15 cellular contexts compared by ENCODE assay signal in genomic region chr3:123764642-123765041, GRCh38.
A peak's percentile ranks its signal among the peaks of the same experiment; 100 is the strongest.
DNase-seq lines count a peak whose midpoint lies in the region; ATAC-seq and TF ChIP-seq lines count a peak whose summit lies in the region.
"Had no signal": no experiment of that assay in that cellular context is flagged by ENCODE, and none has a peak within 500 bp of the region (broad histone marks: within the 10 kb centered on the region; RNA-seq: fewer than 3 reads in every experiment).

No MANE protein-coding gene starts in this region.

- in situ Hi-C loops in KBM-7 (cut with MboI; ENCODE audit: low pct_unique_long_range_greater_than_20kb, low sequenced_read_pairs) = no loop called here

- H3K4me3 Mint-ChIP-seq in CD8-positive, alpha-beta memory T cell = no peak overlapping the region

- no peak for TF ChIP-seq CTCF in colonic mucosa (IDR thresholded peaks at IDR 0.05)

- DNase-seq in KBM-7 (peak; percentile 23), RPMI7951 (ENCODE audit: low read depth) (peak; percentile 39), colonic mucosa (peak; percentile 14), NCI-H1694 treated with DMSO at 0.1 percent for 48 hours (lab: John Stamatoyannopoulos, UW) (no peak), NCI-H2107 treated with DMSO at 0.1 percent for 48 hours (lab: John Stamatoyannopoulos, UW; ENCODE audit: unreplicated experiment) (no peak)
- DNase-seq in CD8-positive, alpha-beta memory T cell = no peak
- DNase-seq: DND-41, H7, NCI-H1048, NCI-H524 treated with DMSO at 0.1 percent for 48 hours, SHP77, SW 1271 had no signal

- peaks cover 24% of the 10 kb centered on the region for H4K20me1 ChIP-seq in BLaER1

- peak overlapping the region; percentile 70 for H3K4me2 ChIP-seq in BLaER1

- CTCF ChIA-PET in CD8-positive, alpha-beta memory T cell (lab: Charles Lee) = no interaction called here

- no peak for ATAC-seq in esophagus mucosa
- ATAC-seq: GM12878 had no signal

- H3K36me3 Mint-ChIP-seq in CD8-positive, alpha-beta memory T cell = no peaks in the 10 kb centered on the region

- peaks cover 9 to 30% of the 10 kb centered on the region in 2 donors for H3K27me3 Mint-ChIP-seq in CD8-positive, alpha-beta memory T cell

- POLR2A ChIA-PET in CD8-positive, alpha-beta memory T cell (lab: Charles Lee) = no interaction called here

- H3K9ac ChIP-seq in BLaER1 (no peak overlapping the region), colonic mucosa (ENCODE audit: low read depth in 2 of 2, low read length in 2 of 2) (no peak overlapping the region)

- 0 out of 2 replicates have a peak, but pooled peaks cover 7% of the 10 kb centered on the region for H3K9me3 ChIP-seq in BLaER1
- H3K9me3 ChIP-seq in colonic mucosa = no peaks in the 10 kb centered on the region
- no peaks in the 10 kb centered on the region for H3K9me3 ChIP-seq in CD8-positive, alpha-beta memory T cell (ENCODE audit: low read length)

- no peak overlapping the region for H3K4me3 ChIP-seq in BLaER1
- H3K4me3 ChIP-seq in colonic mucosa = no peak overlapping the region
- no peak overlapping the region for H3K4me3 ChIP-seq in CD8-positive, alpha-beta memory T cell (ENCODE audit: low read length)
- H3K4me3 ChIP-seq: GM12878 had no signal

- H3K4me1 ChIP-seq in BLaER1 (peaks cover 72% of the 10 kb centered on the region), colonic mucosa (peaks cover 5% of the 10 kb centered on the region)
- H3K4me1 ChIP-seq in CD8-positive, alpha-beta memory T cell (ENCODE audit: insufficient read depth, low read length) = no peaks in the 10 kb centered on the region

- intact Hi-C loops in colonic mucosa (cut with DNase I) = no loop called here

- H3K27ac ChIP-seq in BLaER1 (no peak overlapping the region), colonic mucosa (no peak overlapping the region)
- no peak overlapping the region for H3K27ac ChIP-seq in CD8-positive, alpha-beta memory T cell (ENCODE audit: low read depth, low read length)

- no peak overlapping the region for H3K27ac Mint-ChIP-seq in CD8-positive, alpha-beta memory T cell

- H3K36me3 ChIP-seq in BLaER1 (peaks cover 14% of the 10 kb centered on the region), colonic mucosa (no peaks in the 10 kb centered on the region)
- H3K36me3 ChIP-seq in CD8-positive, alpha-beta memory T cell (ENCODE audit: insufficient read depth, low read length) = no peaks in the 10 kb centered on the region

- H3K27me3 ChIP-seq in BLaER1 (no peaks in the 10 kb centered on the region), colonic mucosa (no peaks in the 10 kb centered on the region)
- H3K27me3 ChIP-seq in CD8-positive, alpha-beta memory T cell (ENCODE audit: insufficient read depth, low read length, poor library complexity, severe bottlenecking) = no peaks in the 10 kb centered on the region

- H3K4me1 Mint-ChIP-seq in CD8-positive, alpha-beta memory T cell = no peaks in the 10 kb centered on the region

- H3K9me3 Mint-ChIP-seq in CD8-positive, alpha-beta memory T cell = peaks cover 0 to 2% (median 0%) of the 10 kb centered on the region in 5 donors

Comparison
In these comparisons a context has a peak if more than half of its experiments do, and no peak if none do; other contexts are left out.
1. DNase-seq: peak in KBM-7 (single experiment), RPMI7951 (single experiment) and colonic mucosa (single experiment); none in CD8-positive, alpha-beta memory T cell (0 of 5), NCI-H1694 treated with DMSO at 0.1 percent for 48 hours (single experiment) and NCI-H2107 treated with DMSO at 0.1 percent for 48 hours (single experiment).